Comparison of ENCODE assay signal across 27 cellular contexts in the genomic region with DNA sequence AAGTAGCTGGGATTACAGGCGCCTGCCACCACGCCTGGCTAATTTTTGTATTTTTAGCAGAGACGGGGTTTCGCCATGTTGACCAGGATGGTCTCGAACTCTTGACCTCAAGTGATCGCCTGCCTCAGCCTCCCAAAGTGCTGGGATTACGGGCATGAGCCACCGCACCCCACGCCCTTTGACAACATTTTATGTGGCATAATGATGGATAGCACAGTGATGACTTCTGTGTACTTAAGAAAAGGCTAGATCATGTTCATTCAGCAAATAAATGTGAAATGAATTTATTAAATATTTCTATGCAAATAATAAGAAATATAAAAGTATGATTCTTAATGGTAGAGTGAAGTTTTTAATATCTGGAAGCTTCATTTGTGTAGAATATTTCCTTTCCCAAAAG. TPM values are rescaled to one million over a fixed set of nuclear protein-coding genes. Genes with fewer than 3 reads are reported as not detected.
"Had no signal": no experiment of that assay in that cellular context is flagged by ENCODE, and none has a peak within 500 bp of the region (broad histone marks: within the 10 kb centered on the region; RNA-seq: fewer than 3 reads in every experiment).

No MANE protein-coding gene starts in this region.

- H3K27me3 Mint-ChIP-seq: T-cell had no signal

- ATAC-seq: T-cell had no signal

- H3K36me3 ChIP-seq: MG63, Peyer's patch had no signal

- H3K27ac ChIP-seq: Peyer's patch, SJSA1 had no signal

- H3K4me2 ChIP-seq: SK-N-SH had no signal

- DNase-seq: Karpas-422, KG1, MG63, NCI-H1092, NCI-H1105 treated with DMSO at 0.1 percent for 48 hours, NCI-H1417 treated with DMSO at 0.1 percent for 48 hours, NCI-H146, NCI-H1694 treated with DMSO at 0.1 percent for 48 hours, NCI-H1930, NCI-H2081, NCI-H2107, NCI-H2171, NCI-H226, NCI-H446, NCI-H510A, NCI-H524 treated with DMSO at 0.1 percent for 48 hours, NCI-H69, NCI-H774, Peyer's patch, Right ventricle myocardium superior, SIG-M5, SK-N-SH, SW 1271, T-cell had no signal

- H3K9me3 Mint-ChIP-seq: T-cell; T-helper 1 cell treated with Interleukin-12 subunit alpha and Interleukin-12 subunit beta and Interleukin-4 antibody, amounts not matched to agents 30 μg/mL and 1 μg/mL, for 36 hours had no signal

- H3K9me3 ChIP-seq: MG63, Peyer's patch, SJSA1, SK-N-SH had no signal

- H3K4me3 ChIP-seq: MG63, Peyer's patch, SJSA1 had no signal

- H3K27me3 ChIP-seq: MG63, Peyer's patch, SJSA1 had no signal

- H3K9me2 ChIP-seq: SK-N-SH had no signal

- H3K4me3 Mint-ChIP-seq: T-cell; T-helper 1 cell treated with Interleukin-12 subunit alpha and Interleukin-12 subunit beta and Interleukin-4 antibody, amounts not matched to agents 30 μg/mL and 1 μg/mL, for 36 hours had no signal

- H3K27ac Mint-ChIP-seq: T-cell; T-helper 1 cell treated with Interleukin-12 subunit alpha and Interleukin-12 subunit beta and Interleukin-4 antibody, amounts not matched to agents 30 μg/mL and 1 μg/mL, for 36 hours had no signal

RNA-seq across cellular contexts. Expression of a gene that starts 2.6 kb away (rescaled TPM):
- total RNA-seq: HT-29 had no signal
